Comparison of ENCODE assay signal across 26 cellular contexts in the genomic region with DNA sequence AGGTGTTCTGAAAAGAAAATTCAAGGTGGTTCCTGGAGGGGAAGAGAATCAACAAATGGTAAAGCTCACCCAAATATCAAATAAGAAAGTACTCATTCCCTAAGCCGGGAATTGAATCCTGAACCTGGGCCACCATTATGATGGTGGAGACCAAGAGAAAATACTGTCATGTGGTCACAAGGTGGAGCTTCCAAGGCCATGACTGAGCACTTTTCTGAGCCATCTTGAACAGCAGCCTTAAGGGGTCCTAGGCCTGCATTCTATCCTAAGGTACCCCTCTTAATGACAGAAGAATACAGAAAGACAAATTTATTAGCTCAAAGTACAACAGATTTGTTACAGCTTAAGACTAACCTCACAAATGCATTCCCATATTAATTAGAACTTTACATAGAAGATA. TPM values are rescaled to one million over a fixed set of nuclear protein-coding genes. Genes with fewer than 3 reads are reported as not detected.
A peak's percentile ranks its signal among the peaks of the same experiment; 100 is the strongest.
DNase-seq lines count a peak whose midpoint lies in the region; ATAC-seq, FAIRE-seq and TF ChIP-seq lines count a peak whose summit lies in the region.
"Had no signal": no experiment of that assay in that cellular context is flagged by ENCODE, and none has a peak within 500 bp of the region (broad histone marks: within the 10 kb centered on the region; RNA-seq: fewer than 3 reads in every experiment).

No MANE protein-coding gene starts in this region.

- H3K9ac ChIP-seq in K562 (ENCODE audit: insufficient read depth in 1 of 2, low read depth in 2 of 2, low read length in 2 of 2), result no peak overlapping the region
- H3K9ac ChIP-seq: BLaER1 treated with 17β-estradiol and CSF1 and Interleukin-3, amounts not matched to agents 10 nM and 100 nM had no signal

- no peak overlapping the region for H3K4me2 ChIP-seq in K562 (ENCODE audit: insufficient read depth, low read length)
- H3K4me2 ChIP-seq: A549; BLaER1 treated with 17β-estradiol and CSF1 and Interleukin-3, amounts not matched to agents 10 nM and 100 nM; GM23338 had no signal

- ATAC-seq in K562, result peak; percentile 78
- no peak for ATAC-seq in stimulated activated naive B cell treated with anti-CD40 and anti-IgM and Interleukin-4, amounts not matched to agents 10 μg/mL and 1 μg/mL and 100 μg/mL, for 72 hours (replicated peaks)
- ATAC-seq: A549, GM12878, GM23338, HCT116 had no signal

- no peaks in the 10 kb centered on the region for H3K27me3 Mint-ChIP-seq in activated naive CD4-positive, alpha-beta T cell treated with anti-CD3 and anti-CD28 coated beads for 36 hours (ENCODE audit: low read depth)
- no peaks in the 10 kb centered on the region for H3K27me3 Mint-ChIP-seq in stimulated activated naive B cell treated with anti-CD40 and anti-IgM and Interleukin-4, amounts not matched to agents 10 μg/mL and 1 μg/mL and 100 μg/mL, for 72 hours
- H3K27me3 Mint-ChIP-seq: CD4-positive, alpha-beta T cell; CD8-positive, alpha-beta memory T cell had no signal

- no peaks in the 10 kb centered on the region for H3K9me1 ChIP-seq in K562 (ENCODE audit: control insufficient read depth, insufficient read depth, low read length)

- TF ChIP-seq POLR2A in K562 (conservative IDR thresholded peaks at IDR 0.05) (no peak), esophagus muscularis mucosa (IDR thresholded peaks at IDR 0.05; ENCODE audit: low read depth) (no peak), suprapubic skin (IDR thresholded peaks at IDR 0.05) (no peak)

- H3K27ac Mint-ChIP-seq in activated naive CD4-positive, alpha-beta T cell treated with anti-CD3 and anti-CD28 coated beads for 36 hours, result peak overlapping the region; percentile 36
- H3K27ac Mint-ChIP-seq in stimulated activated naive B cell treated with anti-CD40 and anti-IgM and Interleukin-4, amounts not matched to agents 10 μg/mL and 1 μg/mL and 100 μg/mL, for 72 hours, result peak overlapping the region; percentile 56
- H3K27ac Mint-ChIP-seq: GM23338 had no signal

- WGBS in K562 (ENCODE audit: insufficient coverage, low coverage, missing lambda C conversion rate), result 90% methylated on average over 1 of the region's 1 CpG
- 100% methylated on average over 1 of the region's 1 CpG for WGBS in esophagus muscularis mucosa
- WGBS in suprapubic skin, result 96% methylated on average over 1 of the region's 1 CpG

- H3K4me3 ChIP-seq in K562 (no peak overlapping the region), esophagus muscularis mucosa (no peak overlapping the region), suprapubic skin (no peak overlapping the region)
- H3K4me3 ChIP-seq: A549, GM12878, GM23338 had no signal

- in situ Hi-C loops in K562 (cut with MboI), result no loop called here

- no peak for DNase-seq in activated naive CD4-positive, alpha-beta T cell treated with anti-CD3 and anti-CD28 coated beads for 36 hours
- DNase-seq in activated naive CD4-positive, alpha-beta T cell treated with Interleukin-2 at 50 U/mL for 16 hours, result no peak
- DNase-seq in K562 (ENCODE audit: extremely low read depth in 1 of 4, low spot score in 3 of 4), result peak in 1 of 4 experiments; percentile 30
- DNase-seq in esophagus muscularis mucosa (ENCODE audit: extremely low spot score), result peak; percentile 39
- no peak for DNase-seq in stimulated activated naive B cell treated with anti-CD40 and anti-IgM and Interleukin-4, amounts not matched to agents 10 μg/mL and 1 μg/mL and 100 μg/mL, for 72 hours
- no peak for DNase-seq in activated CD4-positive, CD25-positive, alpha-beta regulatory T cell (lab: John Stamatoyannopoulos, UW)
- DNase-seq in NCI-H2081 treated with DMSO at 0.1 percent for 48 hours (lab: John Stamatoyannopoulos, UW), result no peak
- no peak for DNase-seq in suprapubic skin (ENCODE audit: low spot score in 2 of 2)
- DNase-seq: ACHN; AML-193; BE2C; CD4-positive, alpha-beta T cell; CD8-positive, alpha-beta memory T cell; DMS 273 treated with DMSO at 0.1 percent for 48 hours; DMS79; EL; GDM1; H9 had no signal

- no peaks in the 10 kb centered on the region for H3K9me3 ChIP-seq in K562 (replicated peaks; ENCODE audit: control insufficient read depth, insufficient read depth, low read depth, low read length)
- H3K9me3 ChIP-seq in esophagus muscularis mucosa, result peaks cover 0 to 9% (median 0%) of the 10 kb centered on the region in 4 donors
- H3K9me3 ChIP-seq in suprapubic skin, result peaks cover 3% of the 10 kb centered on the region
- H3K9me3 ChIP-seq: BE2C had no signal

- TF ChIP-seq EP300 in K562 (IDR thresholded peaks at IDR 0.05; ENCODE audit: low read length) (no peak), esophagus muscularis mucosa (IDR thresholded peaks at IDR 0.05) (no peak), suprapubic skin (IDR thresholded peaks at IDR 0.05) (no peak)

- peaks cover 0 to 4% of the 10 kb centered on the region in 2 experiments; a peak in 1 of 5 replicates for H3K4me1 ChIP-seq in K562 (replicated peaks in 1 of 2; ENCODE audit: control insufficient read depth in 2 of 2, insufficient read depth in 2 of 2, low read length in 2 of 2)
- H3K4me1 ChIP-seq in esophagus muscularis mucosa, result peaks cover 0 to 4% (median 4%) of the 10 kb centered on the region in 4 donors
- H3K4me1 ChIP-seq in suprapubic skin, result no peaks in the 10 kb centered on the region
- H3K4me1 ChIP-seq: A549; BE2C; BLaER1 treated with 17β-estradiol and CSF1 and Interleukin-3, amounts not matched to agents 10 nM and 100 nM had no signal

- H3K79me2 ChIP-seq in K562 (ENCODE audit: control insufficient read depth, insufficient read depth, low read length), result peaks cover 57% of the 10 kb centered on the region

- TF ChIP-seq CTCF in K562 (IDR thresholded peaks at IDR 0.05 in 2 of 3, conservative IDR thresholded peaks at IDR 0.05 in 1 of 3; ENCODE audit: insufficient read depth in 2 of 3, low read depth in 1 of 3, low read length in 3 of 3) (no peak), esophagus muscularis mucosa (IDR thresholded peaks at IDR 0.05) (no peak), suprapubic skin (IDR thresholded peaks at IDR 0.05) (no peak)

- H3K27ac ChIP-seq in K562 (ENCODE audit: extremely low read depth, low read depth, low read length), result peak overlapping the region; percentile 39; the same call in 1 of the 3 replicates
- no peak overlapping the region for H3K27ac ChIP-seq in esophagus muscularis mucosa (replicated peaks in 1 of 4)
- no peak overlapping the region for H3K27ac ChIP-seq in suprapubic skin
- H3K27ac ChIP-seq: 22Rv1; A549; BLaER1 treated with 17β-estradiol and CSF1 and Interleukin-3, amounts not matched to agents 10 nM and 100 nM had no signal

- no TSS peak for BruUV-seq in K562 (replicated peaks; lab: Mats Ljungman, UMichigan)

- no peak overlapping the region for H2AFZ ChIP-seq in K562 (ENCODE audit: low read depth, low read length)
- H2AFZ ChIP-seq: GM23338 had no signal

- CTCF ChIA-PET in activated naive CD4-positive, alpha-beta T cell treated with anti-CD3 and anti-CD28 coated beads for 36 hours (lab: Charles Lee), result no interaction called here
- CTCF ChIA-PET in K562 (lab: Yijun Ruan, JAX; ENCODE audit: low intra/inter-chr PET ratio), result interaction anchor here (0.6 kb wide), 1 partner anchor 39 kb away, joined by 3 read pairs; no protein-coding TSS in a partner anchor

- H3K4me1 Mint-ChIP-seq in activated naive CD4-positive, alpha-beta T cell treated with anti-CD3 and anti-CD28 coated beads for 36 hours (ENCODE audit: low read depth), result peaks cover 15% of the 10 kb centered on the region
- peaks cover 21 to 35% of the 10 kb centered on the region in 2 donors for H3K4me1 Mint-ChIP-seq in stimulated activated naive B cell treated with anti-CD40 and anti-IgM and Interleukin-4, amounts not matched to agents 10 μg/mL and 1 μg/mL and 100 μg/mL, for 72 hours
- H3K4me1 Mint-ChIP-seq: CD14-positive monocyte, GM23338 had no signal

- H4K20me1 ChIP-seq in K562 (replicated peaks; ENCODE audit: control insufficient read depth, insufficient read depth, low read length), result no peaks in the 10 kb centered on the region

- POLR2A ChIA-PET in K562 (lab: Yijun Ruan, JAX), result interaction anchor here (0.6 to 3.3 kb wide), 6 partner anchors 10 to 131 kb away, joined by 3 to 15 read pairs (median 4); partner anchors contain the start of genes ZNF430, ZNF431 and ZNF714

- H3K36me3 Mint-ChIP-seq in activated naive CD4-positive, alpha-beta T cell treated with anti-CD3 and anti-CD28 coated beads for 36 hours (ENCODE audit: low read depth), result peaks cover 82% of the 10 kb centered on the region
- H3K36me3 Mint-ChIP-seq in stimulated activated naive B cell treated with anti-CD40 and anti-IgM and Interleukin-4, amounts not matched to agents 10 μg/mL and 1 μg/mL and 100 μg/mL, for 72 hours, result peaks cover 72 to 78% of the 10 kb centered on the region in 2 donors

- FAIRE-seq in K562 (lab: Jason Lieb, UNC), result peak; percentile 66
- FAIRE-seq: A549, D721Med had no signal

- H3K4me3 Mint-ChIP-seq in activated naive CD4-positive, alpha-beta T cell treated with anti-CD3 and anti-CD28 coated beads for 36 hours, result no peak overlapping the region
- no peak overlapping the region for H3K4me3 Mint-ChIP-seq in stimulated activated naive B cell treated with anti-CD40 and anti-IgM and Interleukin-4, amounts not matched to agents 10 μg/mL and 1 μg/mL and 100 μg/mL, for 72 hours
- H3K4me3 Mint-ChIP-seq: CD14-positive monocyte; CD4-positive, alpha-beta T cell; CD8-positive, alpha-beta memory T cell; GM23338; H9 had no signal

- H3K36me3 ChIP-seq in K562 (ENCODE audit: control insufficient read depth, insufficient read depth, low read length) (peaks cover 78% of the 10 kb centered on the region), esophagus muscularis mucosa (peaks cover 13 to 48% (median 37%) of the 10 kb centered on the region in 4 donors), suprapubic skin (peaks cover 60% of the 10 kb centered on the region)

- peaks cover 11% of the 10 kb centered on the region for H3K9me3 Mint-ChIP-seq in activated naive CD4-positive, alpha-beta T cell treated with anti-CD3 and anti-CD28 coated beads for 36 hours
- no peaks in the 10 kb centered on the region for H3K9me3 Mint-ChIP-seq in stimulated activated naive B cell treated with anti-CD40 and anti-IgM and Interleukin-4, amounts not matched to agents 10 μg/mL and 1 μg/mL and 100 μg/mL, for 72 hours
- H3K9me3 Mint-ChIP-seq: CD4-positive, alpha-beta T cell had no signal

- peak in 1 of 2 experiments; percentile 4; a peak in 1 of 4 replicates for TF ChIP-seq RAD21 in K562 (CRISPR knock-in tag; conservative IDR thresholded peaks at IDR 0.05 in 1 of 2, IDR thresholded peaks at IDR 0.05 in 1 of 2)

- H3K27me3 ChIP-seq in K562 (ENCODE audit: control insufficient read depth in 2 of 2, insufficient read depth in 2 of 2, low read length in 2 of 2) (no peaks in the 10 kb centered on the region), esophagus muscularis mucosa (no peaks in the 10 kb centered on the region), suprapubic skin (no peaks in the 10 kb centered on the region)
- H3K27me3 ChIP-seq: BE2C; BLaER1 treated with 17β-estradiol and CSF1 and Interleukin-3, amounts not matched to agents 10 nM and 100 nM had no signal

- intact Hi-C loops in activated naive CD4-positive, alpha-beta T cell treated with anti-CD3 and anti-CD28 coated beads for 36 hours (cut with micrococcal nuclease), result no loop called here
- intact Hi-C loops in K562 (cut with micrococcal nuclease) (loop anchor here (1.0 kb wide), 1 partner anchor 62 kb away; no protein-coding TSS in a partner anchor), esophagus muscularis mucosa (cut with DNase I) (no loop called here)

RNA-seq across cellular contexts. Expression of gene ZNF431, which starts 9.6 kb away (rescaled TPM):
- total RNA-seq in activated naive CD4-positive, alpha-beta T cell treated with anti-CD3 and anti-CD28 coated beads for 36 hours, result 10 to 100 TPM; 13.2 to 16.4 TPM
- total RNA-seq in K562 (2011; cell fraction: chromatin; rRNA removed; ENCODE audit: low replicate concordance), result 60.9 and 66.3 TPM in 2 replicates
- total RNA-seq in K562 (2011; cell fraction: nucleolus; rRNA removed), result 75.5 and 107 TPM in 2 replicates
- 67.8 and 79.6 TPM in 2 replicates for total RNA-seq in K562 (2011; cell fraction: nucleoplasm; rRNA removed)
- total RNA-seq in K562 (2014; rRNA removed) (7.6 and 12.0 TPM in 2 replicates), K562 (2014; rRNA removed; fragmentation: Illumina TruSeq; extraction: Trizol) (22.0 and 22.8 TPM in 2 replicates), K562 (2015; rRNA removed; fragmentation: Illumina TruSeq; extraction: Trizol) (17.6 and 19.2 TPM in 2 replicates), K562 (2021) (13.5 and 16.2 TPM in 2 replicates), esophagus muscularis mucosa (1 to 10 TPM; 4.1 to 9.1 (median 4.8) TPM), suprapubic skin (10 to 100 TPM; 18.6 to 50.1 (median 37.9) TPM)
- polyA plus RNA-seq in K562 (2011; rRNA removed) (24.8 and 33.4 TPM in 2 replicates), K562 (2014; fragmentation: Illumina TruSeq; extraction: Trizol) (16.5 and 20.4 TPM in 2 replicates), K562 (2014; fragmentation: Nextera tagmentation; extraction: Ambion mirVana) (1 to 10 TPM; 3.3 to 5.0 TPM), K562 (2014; rRNA removed) (11.9 and 12.9 TPM in 2 replicates)
- polyA plus RNA-seq in K562 (2011; cell fraction: cytosol; rRNA removed), result 4.2 and 9.4 TPM in 2 replicates
- polyA plus RNA-seq in K562 (2011; cell fraction: nucleus; rRNA removed), result 27.2 and 28.4 TPM in 2 replicates
- 8.6 and 18.4 TPM in 2 replicates for polyA plus RNA-seq in K562 (2012)
- 31.1 and 48.6 TPM in 2 replicates for polyA minus RNA-seq in K562 (2011; rRNA and poly(A)+ RNA removed)
- polyA minus RNA-seq in K562 (2011; cell fraction: cytosol; rRNA and poly(A)+ RNA removed), result 25.1 and 38.4 TPM in 2 replicates
- 83.9 and 215 TPM in 2 replicates for polyA minus RNA-seq in K562 (2011; cell fraction: nucleus; rRNA and poly(A)+ RNA removed)
